3 cellular contexts compared by ENCODE assay signal in the genomic region with DNA sequence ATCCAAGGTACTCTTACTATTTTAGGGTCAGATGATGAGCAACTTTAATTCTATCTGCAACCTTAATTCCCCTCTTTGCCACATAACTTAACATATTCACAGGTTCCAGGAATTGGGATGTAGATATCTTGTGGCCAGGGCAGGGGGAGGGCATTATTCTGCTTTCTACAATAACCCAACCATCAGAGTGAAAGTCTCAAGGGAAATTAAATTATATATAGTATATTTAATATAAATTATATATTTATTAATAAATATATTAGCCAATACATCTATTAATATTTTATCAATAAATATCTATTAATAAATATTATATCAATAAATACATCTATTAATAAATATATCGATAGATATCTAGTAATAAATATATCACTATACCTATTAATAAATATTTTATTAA.
"Had no signal": no experiment of that assay in that cellular context is flagged by ENCODE, and none has a peak within 500 bp of the region (broad histone marks: within the 10 kb centered on the region; RNA-seq: fewer than 3 reads in every experiment).

No MANE protein-coding gene starts in this region.

- H3K4me3 ChIP-seq: GM12878 had no signal

- ATAC-seq: GM12878 had no signal

- DNase-seq: GDM1, GF-D8 had no signal
